Comparison of ENCODE assay signal across 21 cellular contexts in genomic region chr1:34749983-34750382, GRCh38. TPM values are rescaled to one million over a fixed set of nuclear protein-coding genes. Genes with fewer than 3 reads are reported as not detected.
A peak's percentile ranks its signal among the peaks of the same experiment; 100 is the strongest.
DNase-seq lines count a peak whose midpoint lies in the region; ATAC-seq, FAIRE-seq and TF ChIP-seq lines count a peak whose summit lies in the region.
"Had no signal": no experiment of that assay in that cellular context is flagged by ENCODE, and none has a peak within 500 bp of the region (broad histone marks: within the 10 kb centered on the region; RNA-seq: fewer than 3 reads in every experiment).

No MANE protein-coding gene starts in this region.

- BruUV-seq in GM12878 (replicated peaks; lab: Mats Ljungman, UMichigan), result no TSS peak

- no peak for ATAC-seq in GM12878
- ATAC-seq in GM21825 (IDR thresholded peaks at IDR 0.05; ENCODE audit: unreplicated experiment), result no peak
- ATAC-seq in HG03196 (IDR thresholded peaks at IDR 0.05; ENCODE audit: unreplicated experiment), result no peak
- ATAC-seq: Panc1 had no signal

- no peak for TF ChIP-seq EP300 in GM12878 (IDR thresholded peaks at IDR 0.05; ENCODE audit: borderline replicate concordance in 1 of 2, control insufficient read depth in 1 of 2, low read depth in 2 of 2, low read length in 2 of 2)

- H3K27ac ChIP-seq in GM12878 (ENCODE audit: control insufficient read depth, insufficient read depth), result no peak overlapping the region

- WGBS in GM12878 (ENCODE audit: insufficient coverage, insufficient replicate concordance, low lambda C conversion rate, missing lambda C conversion rate), result 34% methylated on average over 7 of the region's 7 CpGs

- no peak for TF ChIP-seq POLR2A in GM12878 (IDR thresholded peaks at IDR 0.05; ENCODE audit: low read depth, low read length)

- no peak for FAIRE-seq in GM12878 (lab: Jason Lieb, UNC)
- FAIRE-seq: GM12891 had no signal

- no peak overlapping the region for H3K9ac ChIP-seq in GM12878 (ENCODE audit: control insufficient read depth, insufficient read depth, low read length)
- H3K9ac ChIP-seq: SK-N-SH had no signal

- H2AFZ ChIP-seq in GM12878 (ENCODE audit: control insufficient read depth, low read depth, low read length), result no peak overlapping the region

- no peak for TF ChIP-seq CTCF in GM12878 (IDR thresholded peaks at IDR 0.05 in 2 of 3, conservative IDR thresholded peaks at IDR 0.05 in 1 of 3; ENCODE audit: control insufficient read depth in 2 of 3, extremely low read depth in 1 of 3, insufficient read depth in 1 of 3, low read depth in 3 of 3, low read length in 3 of 3)

- SMC1A ChIA-PET in GM12878 (lab: Charles Lee; ENCODE audit: uncharacterized antibody, unreplicated experiment), result no interaction called here

- H3K4me1 ChIP-seq in GM12878 (ENCODE audit: control insufficient read depth, insufficient read depth, low read length), result no peaks in the 10 kb centered on the region

- TF ChIP-seq RAD21 in GM12878 (IDR thresholded peaks at IDR 0.05; ENCODE audit: insufficient read depth, low read depth, low read length), result no peak

- H3K79me2 ChIP-seq in GM12878 (ENCODE audit: control insufficient read depth, insufficient read depth, low read length), result no peaks in the 10 kb centered on the region

- H3K4me2 ChIP-seq in GM12878 (ENCODE audit: control insufficient read depth, insufficient read depth), result no peak overlapping the region
- H3K4me2 ChIP-seq: SK-N-SH had no signal

- DNase-seq in M059J (ENCODE audit: low read depth) (peak; percentile 65), GM12878 (ENCODE audit: low read depth, low spot score) (no peak), kidney tubule cell (ENCODE audit: low spot score) (peak; percentile 20), NCI-H526 (lab: John Stamatoyannopoulos, UW) (no peak), NCI-H1694 (lab: John Stamatoyannopoulos, UW) (no peak)
- DNase-seq: CD4-positive, CD25-positive, alpha-beta regulatory T cell; Kasumi-1; MM.1S; NCI-H1048; NCI-H1417 treated with DMSO at 0.1 percent for 48 hours; NCI-H187 treated with DMSO at 0.1 percent for 48 hours; NCI-H2107; NCI-H446 treated with DMSO at 0.1 percent for 48 hours; SIG-M5; SK-N-SH had no signal

- H3K9me3 ChIP-seq in GM12878 (replicated peaks; ENCODE audit: control insufficient read depth, insufficient read depth, low read length), result no peaks in the 10 kb centered on the region
- H3K9me3 ChIP-seq: SK-N-SH had no signal

- H3K4me3 ChIP-seq in GM12878, result no peak overlapping the region

- CTCF ChIA-PET in GM12878 (lab: Yijun Ruan, JAX), result no interaction called here

- no peaks in the 10 kb centered on the region for H3K36me3 ChIP-seq in GM12878 (ENCODE audit: control insufficient read depth in 2 of 2, insufficient read depth in 2 of 2, low read length in 1 of 2)

- H4K20me1 ChIP-seq in GM12878 (ENCODE audit: control insufficient read depth, insufficient read depth), result no peaks in the 10 kb centered on the region

- RAD21 ChIA-PET in GM12878 (lab: Charles Lee; ENCODE audit: unreplicated experiment), result no interaction called here

- no peaks in the 10 kb centered on the region; a peak in 1 of 4 replicates for H3K27me3 ChIP-seq in GM12878 (replicated peaks in 1 of 2; ENCODE audit: control insufficient read depth in 2 of 2, insufficient read depth in 2 of 2, low read length in 1 of 2)

- intact Hi-C loops in GM12878 (cut with micrococcal nuclease; ENCODE audit: unreplicated experiment), result no loop called here

- POLR2A ChIA-PET in GM12878 (lab: Charles Lee), result interaction anchor here (0.5 kb wide), 1 partner anchor 147 kb away, joined by 4 read pairs; no protein-coding TSS in a partner anchor

- in situ Hi-C loops in GM12878 (cut with MboI), result loop anchor here (10.0 kb wide), 1 partner anchor 1115 kb away; no protein-coding TSS in a partner anchor

RNA-seq across cellular contexts. Expression of gene GJB5, which starts 4.9 kb away (rescaled TPM):
- not detected in 2 replicates for total RNA-seq in M059J (2014; rRNA removed; shearing (Covaris generic))
- not detected in 2 replicates for total RNA-seq in GM12878 (2013; cell fraction: nucleolus; rRNA removed)
- total RNA-seq in GM12878 (2014; rRNA removed) (not detected in 2 replicates), GM12878 (2014; rRNA removed; fragmentation: Illumina TruSeq; extraction: Trizol) (not detected in 2 replicates), GM12878 (2021) (not detected in 2 replicates)
- polyA plus RNA-seq in GM12878 (2011; ENCODE audit: low read depth), result not detected
- polyA plus RNA-seq in GM12878 (2011; rRNA removed) (not detected in 2 replicates), GM12878 (2014; fragmentation: Illumina TruSeq; extraction: Trizol) (not detected in 2 replicates), GM12878 (2014; fragmentation: Nextera tagmentation; extraction: Ambion mirVana) (not detected), GM12878 (2014; rRNA removed) (not detected in 2 replicates), GM12878 (2016; fragmentation: Nextera tagmentation; extraction: Ambion mirVana) (not detected)
- 0.07 TPM in 1 of 2 replicates, not detected in the other for polyA plus RNA-seq in GM12878 (2011; cell fraction: cytosol; rRNA removed)
- not detected in 2 replicates for polyA plus RNA-seq in GM12878 (2011; cell fraction: nucleus; rRNA removed)
- not detected in 2 replicates for polyA plus RNA-seq in GM12878 (2012)
- polyA minus RNA-seq in GM12878 (2011; rRNA and poly(A)+ RNA removed), result 0.22 TPM in 1 of 2 replicates, not detected in the other
- not detected in 2 replicates for polyA minus RNA-seq in GM12878 (2011; cell fraction: cytosol; rRNA and poly(A)+ RNA removed)
- not detected in 2 replicates for polyA minus RNA-seq in GM12878 (2011; cell fraction: nucleus; rRNA and poly(A)+ RNA removed)
- total RNA-seq: CD4-positive, CD25-positive, alpha-beta regulatory T cell; H4 had no signal
- polyA plus RNA-seq: BJ, SK-N-SH had no signal

RNA-seq across cellular contexts. Expression of gene GJB4, which starts 9.6 kb away (rescaled TPM):
- total RNA-seq in M059J (2014; rRNA removed; shearing (Covaris generic)), result not detected in 2 replicates
- not detected in 2 replicates for total RNA-seq in GM12878 (2013; cell fraction: nucleolus; rRNA removed)
- total RNA-seq in GM12878 (2014; rRNA removed) (not detected in 2 replicates), GM12878 (2014; rRNA removed; fragmentation: Illumina TruSeq; extraction: Trizol) (not detected in 2 replicates), GM12878 (2021) (not detected in 2 replicates)
- polyA plus RNA-seq in GM12878 (2011; ENCODE audit: low read depth), result not detected
- polyA plus RNA-seq in GM12878 (2011; rRNA removed) (not detected in 2 replicates), GM12878 (2014; fragmentation: Illumina TruSeq; extraction: Trizol) (not detected in 2 replicates), GM12878 (2014; fragmentation: Nextera tagmentation; extraction: Ambion mirVana) (not detected), GM12878 (2014; rRNA removed) (not detected in 2 replicates), GM12878 (2016; fragmentation: Nextera tagmentation; extraction: Ambion mirVana) (not detected)
- polyA plus RNA-seq in GM12878 (2011; cell fraction: cytosol; rRNA removed), result not detected in 2 replicates
- polyA plus RNA-seq in GM12878 (2011; cell fraction: nucleus; rRNA removed), result not detected in 2 replicates
- polyA plus RNA-seq in GM12878 (2012), result 0.03 TPM in 1 of 2 replicates, not detected in the other
- polyA minus RNA-seq in GM12878 (2011; rRNA and poly(A)+ RNA removed), result not detected in 2 replicates
- polyA minus RNA-seq in GM12878 (2011; cell fraction: cytosol; rRNA and poly(A)+ RNA removed), result not detected in 2 replicates
- not detected in 2 replicates for polyA minus RNA-seq in GM12878 (2011; cell fraction: nucleus; rRNA and poly(A)+ RNA removed)
- total RNA-seq: CD4-positive, CD25-positive, alpha-beta regulatory T cell; H4 had no signal
- polyA plus RNA-seq: BJ; CD4-positive, CD25-positive, alpha-beta regulatory T cell; SK-N-SH had no signal

RNA-seq across cellular contexts. Expression of gene GJB3, which starts 31.0 kb away (rescaled TPM):
- 0.57 and 1.9 TPM in 2 replicates for total RNA-seq in M059J (2014; rRNA removed; shearing (Covaris generic))
- total RNA-seq in GM12878 (2013; cell fraction: nucleolus; rRNA removed), result not detected in 2 replicates
- total RNA-seq in GM12878 (2014; rRNA removed), result not detected in 2 replicates
- not detected in 2 replicates for total RNA-seq in GM12878 (2014; rRNA removed; fragmentation: Illumina TruSeq; extraction: Trizol)
- total RNA-seq in GM12878 (2021), result not detected in 2 replicates
- not detected for polyA plus RNA-seq in GM12878 (2011; ENCODE audit: low read depth)
- polyA plus RNA-seq in GM12878 (2011; rRNA removed), result not detected in 2 replicates
- not detected in 2 replicates for polyA plus RNA-seq in GM12878 (2011; cell fraction: cytosol; rRNA removed)
- not detected in 2 replicates for polyA plus RNA-seq in GM12878 (2011; cell fraction: nucleus; rRNA removed)
- polyA plus RNA-seq in GM12878 (2012), result not detected in 2 replicates
- not detected in 2 replicates for polyA plus RNA-seq in GM12878 (2014; fragmentation: Illumina TruSeq; extraction: Trizol)
- polyA plus RNA-seq in GM12878 (2014; fragmentation: Nextera tagmentation; extraction: Ambion mirVana), result not detected
- polyA plus RNA-seq in GM12878 (2014; rRNA removed), result not detected in 2 replicates
- not detected for polyA plus RNA-seq in GM12878 (2016; fragmentation: Nextera tagmentation; extraction: Ambion mirVana)
- not detected in 2 replicates for polyA minus RNA-seq in GM12878 (2011; rRNA and poly(A)+ RNA removed)
- 0.52 TPM in 1 of 2 replicates, not detected in the other for polyA minus RNA-seq in GM12878 (2011; cell fraction: cytosol; rRNA and poly(A)+ RNA removed)
- not detected in 2 replicates for polyA minus RNA-seq in GM12878 (2011; cell fraction: nucleus; rRNA and poly(A)+ RNA removed)
- total RNA-seq: CD4-positive, CD25-positive, alpha-beta regulatory T cell; H4 had no signal
- polyA plus RNA-seq: BJ; CD4-positive, CD25-positive, alpha-beta regulatory T cell; SK-N-SH had no signal

RNA-seq across cellular contexts. Expression of gene GJA4, which starts 42.8 kb away (rescaled TPM):
- total RNA-seq in M059J (2014; rRNA removed; shearing (Covaris generic)), result not detected in 2 replicates
- total RNA-seq in GM12878 (2013; cell fraction: nucleolus; rRNA removed), result not detected in 2 replicates
- total RNA-seq in GM12878 (2014; rRNA removed), result 0.11 TPM in 1 of 2 replicates, not detected in the other
- total RNA-seq in GM12878 (2014; rRNA removed; fragmentation: Illumina TruSeq; extraction: Trizol), result 0.14 TPM in 1 of 2 replicates, not detected in the other
- total RNA-seq in GM12878 (2021), result 0.13 and 0.18 TPM in 2 replicates
- not detected for polyA plus RNA-seq in GM12878 (2011; ENCODE audit: low read depth)
- polyA plus RNA-seq in GM12878 (2011; rRNA removed), result not detected in 2 replicates
- polyA plus RNA-seq in GM12878 (2011; cell fraction: cytosol; rRNA removed), result not detected in 2 replicates
- not detected in 2 replicates for polyA plus RNA-seq in GM12878 (2011; cell fraction: nucleus; rRNA removed)
- 0.13 and 0.15 TPM in 2 replicates for polyA plus RNA-seq in GM12878 (2012)
- 0.09 TPM in 1 of 2 replicates, not detected in the other for polyA plus RNA-seq in GM12878 (2014; fragmentation: Illumina TruSeq; extraction: Trizol)
- not detected for polyA plus RNA-seq in GM12878 (2014; fragmentation: Nextera tagmentation; extraction: Ambion mirVana)
- polyA plus RNA-seq in GM12878 (2014; rRNA removed), result 0.19 TPM in 1 of 2 replicates, not detected in the other
- not detected for polyA plus RNA-seq in GM12878 (2016; fragmentation: Nextera tagmentation; extraction: Ambion mirVana)
- polyA minus RNA-seq in GM12878 (2011; rRNA and poly(A)+ RNA removed), result not detected in 2 replicates
- polyA minus RNA-seq in GM12878 (2011; cell fraction: cytosol; rRNA and poly(A)+ RNA removed), result not detected in 2 replicates
- polyA minus RNA-seq in GM12878 (2011; cell fraction: nucleus; rRNA and poly(A)+ RNA removed), result not detected in 2 replicates
- total RNA-seq: CD4-positive, CD25-positive, alpha-beta regulatory T cell; H4 had no signal
- polyA plus RNA-seq: BJ; CD4-positive, CD25-positive, alpha-beta regulatory T cell; SK-N-SH had no signal

Comparison
In these comparisons a context has a peak if more than half of its experiments do, and no peak if none do; other contexts are left out.
1. DNase-seq: peak in M059J (single experiment) and kidney tubule cell (single experiment); none in GM12878 (single experiment), NCI-H526 (0 of 2) and NCI-H1694 (single experiment).